ENCODE assay signal across 11 cellular contexts in the genomic region with DNA sequence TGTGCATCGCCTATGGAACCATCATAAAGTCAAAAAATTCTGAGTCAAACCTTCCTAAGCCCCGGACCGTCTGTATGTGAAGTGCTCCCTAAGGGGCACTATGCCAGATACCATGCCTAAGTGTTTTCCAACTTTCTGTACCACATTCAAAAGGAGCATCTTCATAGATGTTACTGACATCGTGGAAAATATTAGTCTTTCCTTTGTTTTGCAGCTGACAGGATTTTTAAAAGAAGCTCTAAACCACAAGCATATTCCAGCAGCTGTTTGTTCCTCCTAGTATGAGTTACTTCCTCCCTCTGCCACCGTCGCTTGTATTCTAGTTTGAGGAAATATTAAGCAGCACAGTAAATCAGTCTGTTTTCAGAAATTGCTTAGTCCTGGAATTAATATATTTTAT. TPM values are rescaled to one million over a fixed set of nuclear protein-coding genes. Genes with fewer than 3 reads are reported as not detected.
DNase-seq lines count a peak whose midpoint lies in the region; ATAC-seq, FAIRE-seq and TF ChIP-seq lines count a peak whose summit lies in the region.
"Not testable (repeated sequence)": the region's sequence is repeated elsewhere in the genome, so short reads cannot be mapped to it uniquely, and the experiment has no call there.
"Had no signal": no experiment of that assay in that cellular context is flagged by ENCODE, and none has a peak within 500 bp of the region (broad histone marks: within the 10 kb centered on the region; RNA-seq: fewer than 3 reads in every experiment).

No MANE protein-coding gene starts in this region.

- not testable (repeated sequence) for H3K9ac ChIP-seq in GM12878 (ENCODE audit: control insufficient read depth, insufficient read depth, low read length)

- not testable (repeated sequence) for H4K20me1 ChIP-seq in GM12878 (ENCODE audit: control insufficient read depth, insufficient read depth)

- RAD21 ChIA-PET in GM12878 (lab: Charles Lee; ENCODE audit: unreplicated experiment) = not testable (repeated sequence)

- not testable (repeated sequence) for H3K4me1 ChIP-seq in CD4-positive, alpha-beta memory T cell (ENCODE audit: insufficient read depth, low read length); GM12878 (ENCODE audit: control insufficient read depth, insufficient read depth, low read length); naive thymus-derived CD4-positive, alpha-beta T cell (ENCODE audit: control insufficient read depth in 2 of 2, insufficient read depth in 2 of 2, low read length in 2 of 2)

- SMC1A ChIA-PET in GM12878 (lab: Charles Lee; ENCODE audit: uncharacterized antibody, unreplicated experiment) = interaction anchor here (1.0 to 1.1 kb wide), 2 partner anchors 14 to 37 kb away, joined by 3 to 4 read pairs; partner anchors contain the start of gene NEK3

- H3K36me3 ChIP-seq in CD4-positive, alpha-beta memory T cell (ENCODE audit: insufficient read depth, low read length) = peaks cover 20% of the 10 kb centered on the region
- not testable (repeated sequence) for H3K36me3 ChIP-seq in GM12878 (ENCODE audit: control insufficient read depth in 2 of 2, insufficient read depth in 2 of 2, low read length in 1 of 2)
- peaks cover 7 to 32% (median 9%) of the 10 kb centered on the region in 3 experiments for H3K36me3 ChIP-seq in naive thymus-derived CD4-positive, alpha-beta T cell (ENCODE audit: control insufficient read depth in 2 of 3, insufficient read depth in 3 of 3, low read length in 3 of 3)

- H3K4me1 Mint-ChIP-seq in CD4-positive, alpha-beta memory T cell; activated CD4-positive, alpha-beta T cell treated with anti-CD3 and anti-CD28 coated beads, Interleukin-2, amount 10 ng/mL, durations not matched to agents 24 days and 14 days: not testable (repeated sequence)
- H3K4me1 Mint-ChIP-seq in naive thymus-derived CD4-positive, alpha-beta T cell = peaks cover 0 to 12% (median 5%) of the 10 kb centered on the region in 7 donors

- not testable (repeated sequence) for H3K4me3 Mint-ChIP-seq in CD4-positive, alpha-beta memory T cell; activated CD4-positive, alpha-beta T cell treated with anti-CD3 and anti-CD28 coated beads, Interleukin-2, amount 10 ng/mL, durations not matched to agents 24 days and 14 days; naive thymus-derived CD4-positive, alpha-beta T cell

- in situ Hi-C loops in GM12878 (cut with MboI) = not testable (repeated sequence)

- not testable (repeated sequence) for H3K27me3 ChIP-seq in CD4-positive, alpha-beta memory T cell (ENCODE audit: insufficient read depth, low read length); GM12878 (replicated peaks in 1 of 2; ENCODE audit: control insufficient read depth in 2 of 2, insufficient read depth in 2 of 2, low read length in 1 of 2); naive thymus-derived CD4-positive, alpha-beta T cell (ENCODE audit: control insufficient read depth in 2 of 2, insufficient read depth in 2 of 2, low read length in 2 of 2)

- TF ChIP-seq RAD21 in GM12878 (IDR thresholded peaks at IDR 0.05; ENCODE audit: insufficient read depth, low read depth, low read length) = not testable (repeated sequence)

- intact Hi-C loops in CD4-positive, alpha-beta memory T cell (cut with micrococcal nuclease); activated CD4-positive, alpha-beta T cell treated with anti-CD3 and anti-CD28 coated beads, Interleukin-2, amount 10 ng/mL, durations not matched to agents 24 days and 14 days (cut with micrococcal nuclease); GM12878 (cut with micrococcal nuclease; ENCODE audit: unreplicated experiment); naive thymus-derived CD4-positive, alpha-beta T cell (cut with micrococcal nuclease): not testable (repeated sequence)

- not testable (repeated sequence) for H3K9me3 ChIP-seq in CD4-positive, alpha-beta memory T cell (ENCODE audit: control insufficient read depth in 1 of 2, low read length in 2 of 2); GM12878 (replicated peaks; ENCODE audit: control insufficient read depth, insufficient read depth, low read length); naive thymus-derived CD4-positive, alpha-beta T cell (ENCODE audit: control insufficient read depth in 2 of 3, low read length in 3 of 3)

- not testable (repeated sequence) for H3K9me3 Mint-ChIP-seq in CD4-positive, alpha-beta memory T cell; activated CD4-positive, alpha-beta T cell treated with anti-CD3 and anti-CD28 coated beads, Interleukin-2, amount 10 ng/mL, durations not matched to agents 24 days and 14 days; naive thymus-derived CD4-positive, alpha-beta T cell

- TF ChIP-seq POLR2A in GM12878 (IDR thresholded peaks at IDR 0.05; ENCODE audit: low read depth, low read length) = not testable (repeated sequence)

- POLR2A ChIA-PET in CD4-positive, alpha-beta memory T cell (lab: Charles Lee; ENCODE audit: partially characterized antibody) = interaction anchor here (1.1 kb wide), 1 partner anchor 18 kb away, joined by 3 read pairs; no protein-coding TSS in a partner anchor
- POLR2A ChIA-PET in GM12878 (lab: Charles Lee) = not testable (repeated sequence)
- POLR2A ChIA-PET in naive thymus-derived CD4-positive, alpha-beta T cell (lab: Charles Lee) = interaction anchor here (0.6 kb wide), 1 partner anchor 12 kb away, joined by 3 read pairs; no protein-coding TSS in a partner anchor

- H2AFZ ChIP-seq in GM12878 (ENCODE audit: control insufficient read depth, low read depth, low read length) = not testable (repeated sequence)

- H3K27ac Mint-ChIP-seq in CD4-positive, alpha-beta memory T cell = peak overlapping the region in 5 of 7 donors; percentile 2 to 60 (median 27)
- H3K27ac Mint-ChIP-seq in activated CD4-positive, alpha-beta T cell treated with anti-CD3 and anti-CD28 coated beads, Interleukin-2, amount 10 ng/mL, durations not matched to agents 24 days and 14 days = peak overlapping the region; percentile 1
- H3K27ac Mint-ChIP-seq in naive thymus-derived CD4-positive, alpha-beta T cell = peak overlapping the region in 7 of 9 donors; percentile 16 to 57 (median 39)

- 89% methylated on average over 6 of the region's 6 CpGs for WGBS in GM12878 (ENCODE audit: insufficient coverage, insufficient replicate concordance, low lambda C conversion rate, missing lambda C conversion rate)

- not testable (repeated sequence) for H3K4me3 ChIP-seq in CD4-positive, alpha-beta memory T cell (ENCODE audit: low read length in 2 of 2); GM12878; naive thymus-derived CD4-positive, alpha-beta T cell (ENCODE audit: low read length)

- DNase-seq in CD4-positive, alpha-beta memory T cell; activated CD4-positive, alpha-beta T cell treated with anti-CD3 and anti-CD28 coated beads, Interleukin-2, amount 10 ng/mL, durations not matched to agents 24 days and 14 days; GM12878 (ENCODE audit: low read depth, low spot score); naive thymus-derived CD4-positive, alpha-beta T cell: not testable (repeated sequence)
- peak; percentile 76 for DNase-seq in MV-4-11 (lab: John Stamatoyannopoulos, UW)
- peak; percentile 61 for DNase-seq in SKM-1 treated with dmso at 0.1 percent for 144 hours (lab: John Stamatoyannopoulos, UW; ENCODE audit: unreplicated experiment)

- H3K4me2 ChIP-seq in GM12878 (ENCODE audit: control insufficient read depth, insufficient read depth) = not testable (repeated sequence)

- not testable (repeated sequence) for H3K27me3 Mint-ChIP-seq in CD4-positive, alpha-beta memory T cell; activated CD4-positive, alpha-beta T cell treated with anti-CD3 and anti-CD28 coated beads, Interleukin-2, amount 10 ng/mL, durations not matched to agents 24 days and 14 days; naive thymus-derived CD4-positive, alpha-beta T cell

- TF ChIP-seq EP300 in GM12878 (IDR thresholded peaks at IDR 0.05; ENCODE audit: borderline replicate concordance in 1 of 2, control insufficient read depth in 1 of 2, low read depth in 2 of 2, low read length in 2 of 2) = not testable (repeated sequence)

- not testable (repeated sequence) for BruUV-seq in GM12878 (replicated peaks; lab: Mats Ljungman, UMichigan)

- H3K79me2 ChIP-seq in GM12878 (ENCODE audit: control insufficient read depth, insufficient read depth, low read length) = not testable (repeated sequence)

- peaks cover 13 to 61% of the 10 kb centered on the region in 2 donors for H3K36me3 Mint-ChIP-seq in CD4-positive, alpha-beta memory T cell
- peaks cover 33% of the 10 kb centered on the region for H3K36me3 Mint-ChIP-seq in activated CD4-positive, alpha-beta T cell treated with anti-CD3 and anti-CD28 coated beads, Interleukin-2, amount 10 ng/mL, durations not matched to agents 24 days and 14 days (ENCODE audit: low read depth)
- peaks cover 0 to 35% (median 8%) of the 10 kb centered on the region in 5 donors for H3K36me3 Mint-ChIP-seq in naive thymus-derived CD4-positive, alpha-beta T cell

- CTCF ChIA-PET in CD4-positive, alpha-beta memory T cell (lab: Charles Lee; ENCODE audit: partially characterized antibody) = interaction anchor here (1.4 kb wide), 1 partner anchor 12 kb away, joined by 3 read pairs; no protein-coding TSS in a partner anchor
- CTCF ChIA-PET in GM12878 (lab: Yijun Ruan, JAX) = interaction anchor here (0.7 to 1.5 kb wide), 2 partner anchors 20 to 277 kb away, joined by 3 to 4 read pairs; no protein-coding TSS in a partner anchor
- CTCF ChIA-PET in naive thymus-derived CD4-positive, alpha-beta T cell (lab: Charles Lee) = not testable (repeated sequence)

- FAIRE-seq in GM12878 (lab: Jason Lieb, UNC) (peak; percentile 77), islet of Langerhans (lab: Jason Lieb, UNC) (peak; percentile 70)

- ATAC-seq in GM12878; naive thymus-derived CD4-positive, alpha-beta T cell: not testable (repeated sequence)

- TF ChIP-seq CTCF in GM12878 (IDR thresholded peaks at IDR 0.05 in 2 of 3, conservative IDR thresholded peaks at IDR 0.05 in 1 of 3; ENCODE audit: control insufficient read depth in 2 of 3, extremely low read depth in 1 of 3, insufficient read depth in 1 of 3, low read depth in 3 of 3, low read length in 3 of 3) = not testable (repeated sequence)

- H3K27ac ChIP-seq in CD4-positive, alpha-beta memory T cell (ENCODE audit: low read depth, low read length); GM12878 (ENCODE audit: control insufficient read depth, insufficient read depth); naive thymus-derived CD4-positive, alpha-beta T cell (ENCODE audit: low read depth, low read length): not testable (repeated sequence)
- peak overlapping the region; percentile 92 for H3K27ac ChIP-seq in temporal lobe (ENCODE audit: low read depth, low read length)

RNA-seq across cellular contexts. Expression of gene NEK3, which starts 14.6 kb away (rescaled TPM):
- total RNA-seq in CD4-positive, alpha-beta memory T cell = 1 to 10 TPM; 6.4 to 8.2 TPM
- 1 to 10 TPM; 3.4 to 7.3 TPM for polyA plus RNA-seq in CD4-positive, alpha-beta memory T cell
- 7.1 and 10.4 TPM in 2 replicates for total RNA-seq in activated CD4-positive, alpha-beta T cell treated with anti-CD3 and anti-CD28 coated beads, Interleukin-2, amount 10 ng/mL, durations not matched to agents 24 days and 14 days
- 7.8 and 8.2 TPM in 2 replicates for total RNA-seq in GM12878 (2013; cell fraction: nucleolus; rRNA removed)
- total RNA-seq in GM12878 (2014; rRNA removed) = 6.0 and 7.7 TPM in 2 replicates
- 8.4 and 8.9 TPM in 2 replicates for total RNA-seq in GM12878 (2014; rRNA removed; fragmentation: Illumina TruSeq; extraction: Trizol)
- 4.3 and 5.3 TPM in 2 replicates for total RNA-seq in GM12878 (2021)
- 5.5 TPM for polyA plus RNA-seq in GM12878 (2011; ENCODE audit: low read depth)
- 2.9 and 4.5 TPM in 2 replicates for polyA plus RNA-seq in GM12878 (2011; rRNA removed)
- polyA plus RNA-seq in GM12878 (2011; cell fraction: cytosol; rRNA removed) = 0.96 and 1.4 TPM in 2 replicates
- polyA plus RNA-seq in GM12878 (2011; cell fraction: nucleus; rRNA removed) = 3.0 and 3.5 TPM in 2 replicates
- polyA plus RNA-seq in GM12878 (2012) = 1.5 and 2.5 TPM in 2 replicates
- polyA plus RNA-seq in GM12878 (2014; fragmentation: Illumina TruSeq; extraction: Trizol) = 9.3 and 12.2 TPM in 2 replicates
- 1 to 10 TPM; 5.7 to 8.6 TPM for polyA plus RNA-seq in GM12878 (2014; fragmentation: Nextera tagmentation; extraction: Ambion mirVana)
- 5.9 and 6.3 TPM in 2 replicates for polyA plus RNA-seq in GM12878 (2014; rRNA removed)
- polyA plus RNA-seq in GM12878 (2016; fragmentation: Nextera tagmentation; extraction: Ambion mirVana) = 1 to 10 TPM; 4.9 to 5.5 TPM
- 0.77 and 1.7 TPM in 2 replicates for polyA minus RNA-seq in GM12878 (2011; rRNA and poly(A)+ RNA removed)
- polyA minus RNA-seq in GM12878 (2011; cell fraction: cytosol; rRNA and poly(A)+ RNA removed) = 1.1 and 2.4 TPM in 2 replicates
- 0.48 and 0.85 TPM in 2 replicates for polyA minus RNA-seq in GM12878 (2011; cell fraction: nucleus; rRNA and poly(A)+ RNA removed)
- 1 to 10 TPM; 4.4 to 7.8 (median 4.5) TPM for total RNA-seq in naive thymus-derived CD4-positive, alpha-beta T cell
- polyA plus RNA-seq in naive thymus-derived CD4-positive, alpha-beta T cell = 10 to 100 TPM in 1 of 2 donors, 1 to 10 TPM in 1; 5.0 to 17.5 TPM
- total RNA-seq in temporal lobe = 9.8 TPM

RNA-seq across cellular contexts. Expression of gene NEK5, which starts 45.1 kb away (rescaled TPM):
- not detected for total RNA-seq in CD4-positive, alpha-beta memory T cell
- polyA plus RNA-seq in CD4-positive, alpha-beta memory T cell = under 1 TPM in 1 of 2 donors, not detected in 1; 0.06 TPM
- total RNA-seq in activated CD4-positive, alpha-beta T cell treated with anti-CD3 and anti-CD28 coated beads, Interleukin-2, amount 10 ng/mL, durations not matched to agents 24 days and 14 days = not detected in 2 replicates
- not detected in 2 replicates for total RNA-seq in GM12878 (2013; cell fraction: nucleolus; rRNA removed)
- not detected in 2 replicates for total RNA-seq in GM12878 (2014; rRNA removed)
- total RNA-seq in GM12878 (2014; rRNA removed; fragmentation: Illumina TruSeq; extraction: Trizol) = not detected in 2 replicates
- not detected in 2 replicates for total RNA-seq in GM12878 (2021)
- polyA plus RNA-seq in GM12878 (2011; ENCODE audit: low read depth) = 0.20 TPM
- not detected in 2 replicates for polyA plus RNA-seq in GM12878 (2011; rRNA removed)
- polyA plus RNA-seq in GM12878 (2011; cell fraction: cytosol; rRNA removed) = not detected in 2 replicates
- polyA plus RNA-seq in GM12878 (2011; cell fraction: nucleus; rRNA removed) = not detected in 2 replicates
- polyA plus RNA-seq in GM12878 (2012) = 0.11 and 0.24 TPM in 2 replicates
- not detected in 2 replicates for polyA plus RNA-seq in GM12878 (2014; fragmentation: Illumina TruSeq; extraction: Trizol)
- polyA plus RNA-seq in GM12878 (2014; fragmentation: Nextera tagmentation; extraction: Ambion mirVana) = under 1 TPM; 0.04 to 0.16 TPM
- not detected in 2 replicates for polyA plus RNA-seq in GM12878 (2014; rRNA removed)
- under 1 TPM; 0.24 to 0.32 TPM for polyA plus RNA-seq in GM12878 (2016; fragmentation: Nextera tagmentation; extraction: Ambion mirVana)
- polyA minus RNA-seq in GM12878 (2011; rRNA and poly(A)+ RNA removed) = 0.15 TPM in 1 of 2 replicates, not detected in the other
- not detected in 2 replicates for polyA minus RNA-seq in GM12878 (2011; cell fraction: cytosol; rRNA and poly(A)+ RNA removed)
- polyA minus RNA-seq in GM12878 (2011; cell fraction: nucleus; rRNA and poly(A)+ RNA removed) = not detected in 2 replicates
- not detected for total RNA-seq in naive thymus-derived CD4-positive, alpha-beta T cell
- under 1 TPM in 1 of 2 donors, not detected in 1; 0.14 TPM for polyA plus RNA-seq in naive thymus-derived CD4-positive, alpha-beta T cell
- 0.74 TPM for total RNA-seq in temporal lobe
- total RNA-seq: A673; CD8-positive, alpha-beta memory T cell; GM23248 had no signal
